Comparison of ENCODE assay signal across 1 cellular context in the genomic region with DNA sequence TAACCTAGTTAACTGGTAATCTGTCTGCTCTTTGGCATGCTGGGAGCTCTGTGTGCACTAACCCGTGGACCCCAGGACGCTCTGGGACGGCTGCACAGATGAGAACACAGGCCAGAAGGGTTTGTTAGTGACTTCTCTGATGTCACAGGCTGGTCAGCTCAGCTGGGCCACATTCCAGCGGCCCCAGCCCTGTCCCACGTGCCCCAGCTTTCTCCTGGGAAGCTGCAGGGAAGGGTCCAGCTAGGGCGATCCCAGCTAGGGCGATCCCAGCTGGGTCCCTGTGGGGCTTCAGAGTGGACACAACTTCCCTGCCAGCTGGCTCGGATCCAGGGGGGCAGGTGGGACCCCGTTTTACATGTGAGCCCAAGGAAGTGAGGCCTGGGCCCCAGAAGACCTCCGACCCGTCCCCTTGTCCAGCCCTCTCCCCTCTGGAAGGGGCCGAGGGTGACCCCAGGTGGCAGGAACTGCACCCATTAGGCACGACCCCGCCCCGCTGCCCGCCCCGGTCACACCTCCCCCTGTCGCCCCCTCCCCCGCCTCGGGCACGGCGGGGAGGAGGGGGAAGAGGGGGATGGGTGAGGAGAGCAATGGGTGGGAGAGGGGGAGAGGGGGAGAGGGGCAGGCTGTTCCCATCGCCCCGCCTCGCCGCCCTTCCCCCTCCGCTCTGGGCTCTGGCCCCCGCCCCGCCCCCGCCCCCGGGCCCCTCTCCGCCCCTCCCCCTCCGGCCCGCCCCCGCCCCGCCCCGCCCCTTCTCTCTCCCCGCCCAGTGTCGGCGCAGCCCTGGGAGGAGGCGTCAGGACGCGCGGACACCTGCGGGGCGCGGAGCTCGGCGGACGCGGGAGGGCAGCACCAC.
TF ChIP-seq lines count a peak whose summit lies in the region.

No MANE protein-coding gene starts in this region.

TF ChIP-seq in HepG2, 621 proteins besides CTCF, POLR2A, EP300 and RAD21 (continued from another document and continues in another):
- TF ChIP-seq, protein P1, sequence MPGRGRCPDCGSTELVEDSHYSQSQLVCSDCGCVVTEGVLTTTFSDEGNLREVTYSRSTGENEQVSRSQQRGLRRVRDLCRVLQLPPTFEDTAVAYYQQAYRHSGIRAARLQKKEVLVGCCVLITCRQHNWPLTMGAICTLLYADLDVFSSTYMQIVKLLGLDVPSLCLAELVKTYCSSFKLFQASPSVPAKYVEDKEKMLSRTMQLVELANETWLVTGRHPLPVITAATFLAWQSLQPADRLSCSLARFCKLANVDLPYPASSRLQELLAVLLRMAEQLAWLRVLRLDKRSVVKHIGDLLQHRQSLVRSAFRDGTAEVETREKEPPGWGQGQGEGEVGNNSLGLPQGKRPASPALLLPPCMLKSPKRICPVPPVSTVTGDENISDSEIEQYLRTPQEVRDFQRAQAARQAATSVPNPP (CRISPR knock-in tag; IDR thresholded peaks at IDR 0.05), result no peak
- TF ChIP-seq HNF4A (CRISPR knock-in tag; IDR thresholded peaks at IDR 0.05) (peak; percentile 58; the same call in 1 of the 2 replicates), HCFC1 (IDR thresholded peaks at IDR 0.05; ENCODE audit: low read depth, low read length) (no peak), ZNF24 (IDR thresholded peaks at IDR 0.05) (no peak), BRCA1 (CRISPR knock-in tag; IDR thresholded peaks at IDR 0.05) (0 out of 2 replicates have a peak, but pooled peaks have one; percentile 27), ZNF563 (CRISPR knock-in tag; IDR thresholded peaks at IDR 0.05) (no peak; the same call in 1 of the 2 replicates), ZNF570 (CRISPR knock-in tag; IDR thresholded peaks at IDR 0.05; ENCODE audit: borderline replicate concordance) (no peak), SNAPC2 (CRISPR knock-in tag; IDR thresholded peaks at IDR 0.05) (peak; percentile 61; the same call in 1 of the 2 replicates), ZNF567 (CRISPR knock-in tag; IDR thresholded peaks at IDR 0.05; ENCODE audit: borderline replicate concordance) (0 out of 2 replicates have a peak, but pooled peaks have one; percentile 62), ZNF10 (CRISPR knock-in tag; IDR thresholded peaks at IDR 0.05; ENCODE audit: borderline replicate concordance, low read depth) (no peak), HOXA5 (CRISPR knock-in tag; IDR thresholded peaks at IDR 0.05) (peak; percentile 67; the same call in 1 of the 2 replicates), HES4 (CRISPR knock-in tag; IDR thresholded peaks at IDR 0.05; ENCODE audit: borderline replicate concordance) (no peak), FOXO1 (CRISPR knock-in tag; IDR thresholded peaks at IDR 0.05) (no peak; the same call in 1 of the 2 replicates), ZNF552 (CRISPR knock-in tag; IDR thresholded peaks at IDR 0.05; ENCODE audit: borderline replicate concordance) (no peak), ZNF841 (CRISPR knock-in tag; IDR thresholded peaks at IDR 0.05; ENCODE audit: borderline replicate concordance) (no peak), TEAD3 (CRISPR knock-in tag; optimal IDR thresholded peaks at IDR 0.05; ENCODE audit: borderline replicate concordance) (peak; percentile 98), SALL2 (CRISPR knock-in tag; IDR thresholded peaks at IDR 0.05) (no peak), ZNF138 (CRISPR knock-in tag; IDR thresholded peaks at IDR 0.05; ENCODE audit: low read depth) (no peak), CREB1 (IDR thresholded peaks at IDR 0.05) (peak; percentile 50), CREB1 (CRISPR knock-in tag; IDR thresholded peaks at IDR 0.05) (no peak), ZMYM3 (CRISPR knock-in tag; IDR thresholded peaks at IDR 0.05) (no peak), ZNF329 (CRISPR knock-in tag; IDR thresholded peaks at IDR 0.05; ENCODE audit: low read depth) (no peak), SNRNP70 (IDR thresholded peaks at IDR 0.05; ENCODE audit: low read depth, low read length) (no peak), NFE2L1 (CRISPR knock-in tag; IDR thresholded peaks at IDR 0.05; ENCODE audit: borderline replicate concordance) (no peak), SP2 (CRISPR knock-in tag; IDR thresholded peaks at IDR 0.05) (no peak), NFIC (IDR thresholded peaks at IDR 0.05; ENCODE audit: low read length) (no peak), ZSCAN20 (CRISPR knock-in tag; IDR thresholded peaks at IDR 0.05; ENCODE audit: borderline replicate concordance) (no peak), ZNF468 (CRISPR knock-in tag; IDR thresholded peaks at IDR 0.05) (no peak), ASH2L (IDR thresholded peaks at IDR 0.05; ENCODE audit: insufficient read length, low read depth, low read length) (peak; percentile 36), RAD51 (IDR thresholded peaks at IDR 0.05; ENCODE audit: borderline replicate concordance) (no peak), KLF16 (CRISPR knock-in tag; IDR thresholded peaks at IDR 0.05) (no peak), U2AF1 (optimal IDR thresholded peaks at IDR 0.05; ENCODE audit: low read depth, low read length) (no peak), ZNF205 (CRISPR knock-in tag; IDR thresholded peaks at IDR 0.05) (no peak), KDM2A (CRISPR knock-in tag; IDR thresholded peaks at IDR 0.05; ENCODE audit: borderline replicate concordance, low read depth) (no peak; the same call in none of the 2 replicates), SNAI1 (CRISPR knock-in tag; IDR thresholded peaks at IDR 0.05; ENCODE audit: borderline replicate concordance) (no peak)
- TF ChIP-seq, protein P2, sequence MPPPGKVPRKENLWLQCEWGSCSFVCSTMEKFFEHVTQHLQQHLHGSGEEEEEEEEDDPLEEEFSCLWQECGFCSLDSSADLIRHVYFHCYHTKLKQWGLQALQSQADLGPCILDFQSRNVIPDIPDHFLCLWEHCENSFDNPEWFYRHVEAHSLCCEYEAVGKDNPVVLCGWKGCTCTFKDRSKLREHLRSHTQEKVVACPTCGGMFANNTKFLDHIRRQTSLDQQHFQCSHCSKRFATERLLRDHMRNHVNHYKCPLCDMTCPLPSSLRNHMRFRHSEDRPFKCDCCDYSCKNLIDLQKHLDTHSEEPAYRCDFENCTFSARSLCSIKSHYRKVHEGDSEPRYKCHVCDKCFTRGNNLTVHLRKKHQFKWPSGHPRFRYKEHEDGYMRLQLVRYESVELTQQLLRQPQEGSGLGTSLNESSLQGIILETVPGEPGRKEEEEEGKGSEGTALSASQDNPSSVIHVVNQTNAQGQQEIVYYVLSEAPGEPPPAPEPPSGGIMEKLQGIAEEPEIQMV (CRISPR knock-in tag; IDR thresholded peaks at IDR 0.05; ENCODE audit: low read depth), result no peak
- TF ChIP-seq, protein P3, sequence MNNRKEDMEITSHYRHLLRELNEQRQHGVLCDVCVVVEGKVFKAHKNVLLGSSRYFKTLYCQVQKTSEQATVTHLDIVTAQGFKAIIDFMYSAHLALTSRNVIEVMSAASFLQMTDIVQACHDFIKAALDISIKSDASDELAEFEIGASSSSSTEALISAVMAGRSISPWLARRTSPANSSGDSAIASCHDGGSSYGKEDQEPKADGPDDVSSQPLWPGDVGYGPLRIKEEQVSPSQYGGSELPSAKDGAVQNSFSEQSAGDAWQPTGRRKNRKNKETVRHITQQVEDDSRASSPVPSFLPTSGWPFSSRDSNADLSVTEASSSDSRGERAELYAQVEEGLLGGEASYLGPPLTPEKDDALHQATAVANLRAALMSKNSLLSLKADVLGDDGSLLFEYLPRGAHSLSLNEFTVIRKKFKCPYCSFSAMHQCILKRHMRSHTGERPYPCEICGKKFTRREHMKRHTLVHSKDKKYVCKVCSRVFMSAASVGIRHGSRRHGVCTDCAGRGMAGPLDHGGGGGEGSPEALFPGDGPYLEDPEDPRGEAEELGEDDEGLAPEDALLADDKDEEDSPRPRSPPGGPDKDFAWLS (CRISPR knock-in tag; IDR thresholded peaks at IDR 0.05; ENCODE audit: borderline replicate concordance), result no peak
- TF ChIP-seq, protein P4, sequence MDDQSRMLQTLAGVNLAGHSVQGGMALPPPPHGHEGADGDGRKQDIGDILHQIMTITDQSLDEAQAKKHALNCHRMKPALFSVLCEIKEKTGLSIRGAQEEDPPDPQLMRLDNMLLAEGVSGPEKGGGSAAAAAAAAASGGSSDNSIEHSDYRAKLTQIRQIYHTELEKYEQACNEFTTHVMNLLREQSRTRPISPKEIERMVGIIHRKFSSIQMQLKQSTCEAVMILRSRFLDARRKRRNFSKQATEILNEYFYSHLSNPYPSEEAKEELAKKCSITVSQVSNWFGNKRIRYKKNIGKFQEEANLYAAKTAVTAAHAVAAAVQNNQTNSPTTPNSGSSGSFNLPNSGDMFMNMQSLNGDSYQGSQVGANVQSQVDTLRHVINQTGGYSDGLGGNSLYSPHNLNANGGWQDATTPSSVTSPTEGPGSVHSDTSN (CRISPR knock-in tag; IDR thresholded peaks at IDR 0.05; ENCODE audit: borderline replicate concordance), result no peak
- TF ChIP-seq, protein P5, sequence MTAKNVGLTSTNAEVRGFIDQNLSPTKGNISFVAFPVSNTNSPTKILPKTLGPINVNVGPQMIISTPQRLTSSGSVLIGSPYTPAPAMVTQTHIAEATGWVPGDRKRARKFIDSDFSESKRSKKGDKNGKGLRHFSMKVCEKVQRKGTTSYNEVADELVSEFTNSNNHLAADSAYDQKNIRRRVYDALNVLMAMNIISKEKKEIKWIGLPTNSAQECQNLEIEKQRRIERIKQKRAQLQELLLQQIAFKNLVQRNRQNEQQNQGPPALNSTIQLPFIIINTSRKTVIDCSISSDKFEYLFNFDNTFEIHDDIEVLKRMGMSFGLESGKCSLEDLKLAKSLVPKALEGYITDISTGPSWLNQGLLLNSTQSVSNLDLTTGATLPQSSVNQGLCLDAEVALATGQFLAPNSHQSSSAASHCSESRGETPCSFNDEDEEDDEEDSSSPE (CRISPR knock-in tag; IDR thresholded peaks at IDR 0.05), result 0 out of 2 replicates have a peak, but pooled peaks have one; percentile 38
- TF ChIP-seq, protein P6, sequence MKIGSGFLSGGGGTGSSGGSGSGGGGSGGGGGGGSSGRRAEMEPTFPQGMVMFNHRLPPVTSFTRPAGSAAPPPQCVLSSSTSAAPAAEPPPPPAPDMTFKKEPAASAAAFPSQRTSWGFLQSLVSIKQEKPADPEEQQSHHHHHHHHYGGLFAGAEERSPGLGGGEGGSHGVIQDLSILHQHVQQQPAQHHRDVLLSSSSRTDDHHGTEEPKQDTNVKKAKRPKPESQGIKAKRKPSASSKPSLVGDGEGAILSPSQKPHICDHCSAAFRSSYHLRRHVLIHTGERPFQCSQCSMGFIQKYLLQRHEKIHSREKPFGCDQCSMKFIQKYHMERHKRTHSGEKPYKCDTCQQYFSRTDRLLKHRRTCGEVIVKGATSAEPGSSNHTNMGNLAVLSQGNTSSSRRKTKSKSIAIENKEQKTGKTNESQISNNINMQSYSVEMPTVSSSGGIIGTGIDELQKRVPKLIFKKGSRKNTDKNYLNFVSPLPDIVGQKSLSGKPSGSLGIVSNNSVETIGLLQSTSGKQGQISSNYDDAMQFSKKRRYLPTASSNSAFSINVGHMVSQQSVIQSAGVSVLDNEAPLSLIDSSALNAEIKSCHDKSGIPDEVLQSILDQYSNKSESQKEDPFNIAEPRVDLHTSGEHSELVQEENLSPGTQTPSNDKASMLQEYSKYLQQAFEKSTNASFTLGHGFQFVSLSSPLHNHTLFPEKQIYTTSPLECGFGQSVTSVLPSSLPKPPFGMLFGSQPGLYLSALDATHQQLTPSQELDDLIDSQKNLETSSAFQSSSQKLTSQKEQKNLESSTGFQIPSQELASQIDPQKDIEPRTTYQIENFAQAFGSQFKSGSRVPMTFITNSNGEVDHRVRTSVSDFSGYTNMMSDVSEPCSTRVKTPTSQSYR (CRISPR knock-in tag; IDR thresholded peaks at IDR 0.05; ENCODE audit: borderline replicate concordance), result peak; percentile 76
- TF ChIP-seq, protein P7, sequence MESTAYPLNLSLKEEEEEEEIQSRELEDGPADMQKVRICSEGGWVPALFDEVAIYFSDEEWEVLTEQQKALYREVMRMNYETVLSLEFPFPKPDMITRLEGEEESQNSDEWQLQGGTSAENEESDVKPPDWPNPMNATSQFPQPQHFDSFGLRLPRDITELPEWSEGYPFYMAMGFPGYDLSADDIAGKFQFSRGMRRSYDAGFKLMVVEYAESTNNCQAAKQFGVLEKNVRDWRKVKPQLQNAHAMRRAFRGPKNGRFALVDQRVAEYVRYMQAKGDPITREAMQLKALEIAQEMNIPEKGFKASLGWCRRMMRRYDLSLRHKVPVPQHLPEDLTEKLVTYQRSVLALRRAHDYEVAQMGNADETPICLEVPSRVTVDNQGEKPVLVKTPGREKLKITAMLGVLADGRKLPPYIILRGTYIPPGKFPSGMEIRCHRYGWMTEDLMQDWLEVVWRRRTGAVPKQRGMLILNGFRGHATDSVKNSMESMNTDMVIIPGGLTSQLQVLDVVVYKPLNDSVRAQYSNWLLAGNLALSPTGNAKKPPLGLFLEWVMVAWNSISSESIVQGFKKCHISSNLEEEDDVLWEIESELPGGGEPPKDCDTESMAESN (CRISPR knock-in tag; conservative IDR thresholded peaks at IDR 0.05), result 0 out of 2 replicates have a peak, but pooled peaks have one; percentile 63
- TF ChIP-seq, protein P8, sequence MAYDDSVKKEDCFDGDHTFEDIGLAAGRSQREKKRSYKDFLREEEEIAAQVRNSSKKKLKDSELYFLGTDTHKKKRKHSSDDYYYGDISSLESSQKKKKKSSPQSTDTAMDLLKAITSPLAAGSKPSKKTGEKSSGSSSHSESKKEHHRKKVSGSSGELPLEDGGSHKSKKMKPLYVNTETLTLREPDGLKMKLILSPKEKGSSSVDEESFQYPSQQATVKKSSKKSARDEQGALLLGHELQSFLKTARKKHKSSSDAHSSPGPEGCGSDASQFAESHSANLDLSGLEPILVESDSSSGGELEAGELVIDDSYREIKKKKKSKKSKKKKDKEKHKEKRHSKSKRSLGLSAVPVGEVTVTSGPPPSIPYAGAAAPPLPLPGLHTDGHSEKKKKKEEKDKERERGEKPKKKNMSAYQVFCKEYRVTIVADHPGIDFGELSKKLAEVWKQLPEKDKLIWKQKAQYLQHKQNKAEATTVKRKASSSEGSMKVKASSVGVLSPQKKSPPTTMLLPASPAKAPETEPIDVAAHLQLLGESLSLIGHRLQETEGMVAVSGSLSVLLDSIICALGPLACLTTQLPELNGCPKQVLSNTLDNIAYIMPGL (CRISPR knock-in tag; IDR thresholded peaks at IDR 0.05; ENCODE audit: borderline replicate concordance in 1 of 2, low read depth in 1 of 2), result no peak; a peak in 1 of 4 replicates
- TF ChIP-seq, protein P9, sequence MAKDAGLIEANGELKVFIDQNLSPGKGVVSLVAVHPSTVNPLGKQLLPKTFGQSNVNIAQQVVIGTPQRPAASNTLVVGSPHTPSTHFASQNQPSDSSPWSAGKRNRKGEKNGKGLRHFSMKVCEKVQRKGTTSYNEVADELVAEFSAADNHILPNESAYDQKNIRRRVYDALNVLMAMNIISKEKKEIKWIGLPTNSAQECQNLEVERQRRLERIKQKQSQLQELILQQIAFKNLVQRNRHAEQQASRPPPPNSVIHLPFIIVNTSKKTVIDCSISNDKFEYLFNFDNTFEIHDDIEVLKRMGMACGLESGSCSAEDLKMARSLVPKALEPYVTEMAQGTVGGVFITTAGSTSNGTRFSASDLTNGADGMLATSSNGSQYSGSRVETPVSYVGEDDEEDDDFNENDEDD (CRISPR knock-in tag; IDR thresholded peaks at IDR 0.05; ENCODE audit: borderline replicate concordance), result peak; percentile 34; the same call in 1 of the 2 replicates
